In the genomic region with DNA sequence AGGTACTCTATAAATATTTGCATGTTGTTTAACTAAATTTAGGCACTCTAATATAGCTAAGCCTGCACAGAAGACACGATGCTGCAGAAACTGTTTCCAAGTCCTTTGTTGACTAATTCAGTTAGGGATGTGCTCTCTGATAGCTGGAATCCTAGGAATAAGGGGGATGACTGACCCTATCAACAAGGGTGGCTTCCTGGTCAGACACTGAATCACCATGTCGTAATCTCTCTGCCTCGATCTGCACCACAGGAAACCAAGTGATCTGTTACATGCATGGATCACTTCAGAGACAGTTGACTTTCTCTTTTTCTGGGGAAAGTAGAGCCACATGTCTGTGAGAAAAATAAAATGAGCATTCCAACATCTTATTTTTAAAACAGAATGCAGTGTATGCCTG, we compare ENCODE assay signal across 15 cellular contexts.
DNase-seq lines count a peak whose midpoint lies in the region; ATAC-seq lines count a peak whose summit lies in the region.
"Had no signal": no experiment of that assay in that cellular context is flagged by ENCODE, and none has a peak within 500 bp of the region (broad histone marks: within the 10 kb centered on the region; RNA-seq: fewer than 3 reads in every experiment).

No MANE protein-coding gene starts in this region.

- H3K4me3 ChIP-seq in adipocyte (ENCODE audit: low read length) = no peak overlapping the region
- H3K4me3 ChIP-seq: K562 had no signal

- ATAC-seq in GM21737 (IDR thresholded peaks at IDR 0.05; ENCODE audit: unreplicated experiment) = no peak
- no peak for ATAC-seq in GM21390 (IDR thresholded peaks at IDR 0.05; ENCODE audit: unreplicated experiment)
- ATAC-seq: K562 had no signal

- H3K4me1 ChIP-seq in adipocyte (ENCODE audit: control insufficient read depth, insufficient read depth, low read length) = no peaks in the 10 kb centered on the region

- DNase-seq in NOMO-1 treated with DMSO at 0.1 percent for 48 hours (lab: John Stamatoyannopoulos, UW; ENCODE audit: unreplicated experiment) = peak; percentile 10
- DNase-seq in NOMO-1 treated with dmso at 0.1 percent for 144 hours (lab: John Stamatoyannopoulos, UW; ENCODE audit: unreplicated experiment) = no peak
- DNase-seq in adipocyte (ENCODE audit: low read depth) = peak; percentile 16
- peak; percentile 6 for DNase-seq in hepatic stellate cell (ENCODE audit: low spot score)
- no peak for DNase-seq in H4 (ENCODE audit: low spot score)
- no peak for DNase-seq in NCI-H345 treated with DMSO at 0.1 percent for 48 hours (lab: John Stamatoyannopoulos, UW; ENCODE audit: unreplicated experiment)
- DNase-seq: AML-193, DMS53, HFFc6, NCI-H1105, NCI-H187, NCI-H82 had no signal

- H3K27me3 ChIP-seq in adipocyte (replicated peaks; ENCODE audit: control insufficient read depth, insufficient read depth, low read length) = peaks cover 31% of the 10 kb centered on the region

- peaks cover 4% of the 10 kb centered on the region for H3K9me3 ChIP-seq in adipocyte (ENCODE audit: control insufficient read depth, low read length)

- H3K9ac ChIP-seq in adipocyte (ENCODE audit: low read length) = no peak overlapping the region

- no peaks in the 10 kb centered on the region for H3K36me3 ChIP-seq in adipocyte (ENCODE audit: control insufficient read depth, insufficient read depth, low read length, severe bottlenecking)

Comparison
In these comparisons a context has a peak if more than half of its experiments do, and no peak if none do; other contexts are left out.
1. DNase-seq: peak in NOMO-1 treated with DMSO at 0.1 percent for 48 hours (single experiment), adipocyte (single experiment) and hepatic stellate cell (single experiment); none in NOMO-1 treated with dmso at 0.1 percent for 144 hours (single experiment), H4 (single experiment) and NCI-H345 treated with DMSO at 0.1 percent for 48 hours (single experiment).